Comparison of ENCODE assay signal across 23 cellular contexts in the genomic region with DNA sequence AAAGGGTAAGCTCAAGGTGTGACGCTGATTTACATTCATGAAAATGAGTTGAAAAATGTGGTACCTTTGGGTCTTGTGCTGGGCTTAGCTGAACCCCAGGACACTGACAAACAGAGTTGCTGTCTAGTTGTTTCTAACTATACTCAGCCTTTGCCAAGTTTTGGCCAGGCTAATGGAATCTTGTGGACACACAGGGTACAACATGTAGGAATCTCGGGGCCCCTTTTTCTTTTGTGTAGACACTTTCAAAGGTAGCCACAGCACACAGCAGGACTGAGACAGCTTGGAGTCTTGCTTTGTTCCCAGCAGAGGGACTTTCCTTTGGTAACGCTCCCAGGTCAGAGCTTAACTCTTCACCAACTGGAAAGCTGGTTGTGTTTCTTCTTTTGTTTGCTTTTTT. TPM values are rescaled to one million over a fixed set of nuclear protein-coding genes. Genes with fewer than 3 reads are reported as not detected.
"Had no signal": no experiment of that assay in that cellular context is flagged by ENCODE, and none has a peak within 500 bp of the region (broad histone marks: within the 10 kb centered on the region; RNA-seq: fewer than 3 reads in every experiment).

No MANE protein-coding gene starts in this region.

- H3K27ac ChIP-seq: colonic mucosa, heart right ventricle, lower lobe of right lung, prostate gland, upper lobe of left lung had no signal

- H3K4me1 ChIP-seq: colonic mucosa, lower lobe of right lung, prostate gland, upper lobe of left lung had no signal

- H3K9me3 ChIP-seq: colonic mucosa, heart right ventricle, lower lobe of right lung, prostate gland, upper lobe of left lung had no signal

- DNase-seq: activated CD4-positive, alpha-beta memory T cell treated with anti-CD3 and anti-CD28 coated beads for 36 hours; activated CD4-positive, alpha-beta T cell treated with anti-CD3 and anti-CD28 coated beads for 1 hour; activated effector memory CD4-positive, alpha-beta T cell treated with anti-CD3 and anti-CD28 coated beads, Interleukin-2, amount 50 U/mL, for 16 hours; activated naive CD8-positive, alpha-beta T cell treated with anti-CD3 and anti-CD28 coated beads, Interleukin-2, amount 10 ng/mL, durations not matched to agents 7 days and 5 days; activated T-cell treated with anti-CD3 and anti-CD28 coated beads, Interleukin-2, amount 50 U/mL, for 4 hours; aorta; colonic mucosa; effector CD4-positive, alpha-beta T cell; heart right ventricle; left cardiac atrium; lower lobe of right lung; naive thymus-derived CD4-positive, alpha-beta T cell; occipital lobe; stimulated activated CD4-positive, alpha-beta T cell treated with anti-CD3 and anti-CD28 coated beads, Interleukin-2, amount 100 ng/mL, for 24 hours; stimulated activated naive B cell treated with anti-CD40 and anti-IgM and Interleukin-4, amounts not matched to agents 10 μg/mL and 1 μg/mL and 100 μg/mL, for 72 hours; T-helper 9 cell; upper lobe of left lung had no signal

- H3K36me3 Mint-ChIP-seq: activated CD4-positive, alpha-beta memory T cell treated with anti-CD3 and anti-CD28 coated beads for 36 hours; activated naive CD8-positive, alpha-beta T cell treated with anti-CD3 and anti-CD28 coated beads, Interleukin-2, amount 10 ng/mL, durations not matched to agents 7 days and 5 days had no signal

- ATAC-seq: activated T-cell treated with anti-CD3 and anti-CD28 coated beads, Interleukin-2, amount 50 U/mL, for 4 hours; heart right ventricle; left cardiac atrium; lower lobe of right lung; naive thymus-derived CD4-positive, alpha-beta T cell; sciatic nerve; stimulated activated naive B cell treated with anti-CD40 and anti-IgM and Interleukin-4, amounts not matched to agents 10 μg/mL and 1 μg/mL and 100 μg/mL, for 72 hours had no signal

- H3K36me3 ChIP-seq: colonic mucosa, heart right ventricle, lower lobe of right lung, prostate gland, upper lobe of left lung had no signal

- H3K4me3 ChIP-seq: colonic mucosa, heart right ventricle, lower lobe of right lung, prostate gland, upper lobe of left lung had no signal

- H3K27ac Mint-ChIP-seq: activated CD4-positive, alpha-beta memory T cell treated with anti-CD3 and anti-CD28 coated beads for 36 hours; activated naive CD8-positive, alpha-beta T cell treated with anti-CD3 and anti-CD28 coated beads, Interleukin-2, amount 10 ng/mL, durations not matched to agents 7 days and 5 days; naive thymus-derived CD4-positive, alpha-beta T cell; stimulated activated naive B cell treated with anti-CD40 and anti-IgM and Interleukin-4, amounts not matched to agents 10 μg/mL and 1 μg/mL and 100 μg/mL, for 72 hours had no signal

- H3K4me3 Mint-ChIP-seq: activated CD4-positive, alpha-beta memory T cell treated with anti-CD3 and anti-CD28 coated beads for 36 hours; activated naive CD8-positive, alpha-beta T cell treated with anti-CD3 and anti-CD28 coated beads, Interleukin-2, amount 10 ng/mL, durations not matched to agents 7 days and 5 days; activated T-cell treated with anti-CD3 and anti-CD28 coated beads, Interleukin-2, amount 50 U/mL, for 4 hours; naive thymus-derived CD4-positive, alpha-beta T cell; stimulated activated naive B cell treated with anti-CD40 and anti-IgM and Interleukin-4, amounts not matched to agents 10 μg/mL and 1 μg/mL and 100 μg/mL, for 72 hours had no signal

- H3K27me3 Mint-ChIP-seq: stimulated activated naive B cell treated with anti-CD40 and anti-IgM and Interleukin-4, amounts not matched to agents 10 μg/mL and 1 μg/mL and 100 μg/mL, for 72 hours had no signal

- H3K27me3 ChIP-seq: colonic mucosa, heart right ventricle, upper lobe of left lung had no signal

- H3K9me3 Mint-ChIP-seq: activated CD4-positive, alpha-beta memory T cell treated with anti-CD3 and anti-CD28 coated beads for 36 hours; activated naive CD8-positive, alpha-beta T cell treated with anti-CD3 and anti-CD28 coated beads, Interleukin-2, amount 10 ng/mL, durations not matched to agents 7 days and 5 days; activated T-cell treated with anti-CD3 and anti-CD28 coated beads, Interleukin-2, amount 50 U/mL, for 4 hours; stimulated activated naive B cell treated with anti-CD40 and anti-IgM and Interleukin-4, amounts not matched to agents 10 μg/mL and 1 μg/mL and 100 μg/mL, for 72 hours had no signal

- FAIRE-seq: frontal cortex had no signal

RNA-seq across cellular contexts. Expression of gene LIX1, which starts 7.8 kb away (rescaled TPM):
- total RNA-seq: activated CD4-positive, alpha-beta memory T cell treated with anti-CD3 and anti-CD28 coated beads for 36 hours; activated naive CD8-positive, alpha-beta T cell treated with anti-CD3 and anti-CD28 coated beads, Interleukin-2, amount 10 ng/mL, durations not matched to agents 7 days and 5 days; activated T-cell treated with anti-CD3 and anti-CD28 coated beads, Interleukin-2, amount 50 U/mL, for 4 hours; aorta; cardiac septum; fibroblast of lung; heart right ventricle; lower lobe of right lung; mononuclear cell; naive thymus-derived CD4-positive, alpha-beta T cell; sciatic nerve had no signal
- polyA plus RNA-seq: aorta; fibroblast of lung; naive thymus-derived CD4-positive, alpha-beta T cell had no signal
